In the genomic region with DNA sequence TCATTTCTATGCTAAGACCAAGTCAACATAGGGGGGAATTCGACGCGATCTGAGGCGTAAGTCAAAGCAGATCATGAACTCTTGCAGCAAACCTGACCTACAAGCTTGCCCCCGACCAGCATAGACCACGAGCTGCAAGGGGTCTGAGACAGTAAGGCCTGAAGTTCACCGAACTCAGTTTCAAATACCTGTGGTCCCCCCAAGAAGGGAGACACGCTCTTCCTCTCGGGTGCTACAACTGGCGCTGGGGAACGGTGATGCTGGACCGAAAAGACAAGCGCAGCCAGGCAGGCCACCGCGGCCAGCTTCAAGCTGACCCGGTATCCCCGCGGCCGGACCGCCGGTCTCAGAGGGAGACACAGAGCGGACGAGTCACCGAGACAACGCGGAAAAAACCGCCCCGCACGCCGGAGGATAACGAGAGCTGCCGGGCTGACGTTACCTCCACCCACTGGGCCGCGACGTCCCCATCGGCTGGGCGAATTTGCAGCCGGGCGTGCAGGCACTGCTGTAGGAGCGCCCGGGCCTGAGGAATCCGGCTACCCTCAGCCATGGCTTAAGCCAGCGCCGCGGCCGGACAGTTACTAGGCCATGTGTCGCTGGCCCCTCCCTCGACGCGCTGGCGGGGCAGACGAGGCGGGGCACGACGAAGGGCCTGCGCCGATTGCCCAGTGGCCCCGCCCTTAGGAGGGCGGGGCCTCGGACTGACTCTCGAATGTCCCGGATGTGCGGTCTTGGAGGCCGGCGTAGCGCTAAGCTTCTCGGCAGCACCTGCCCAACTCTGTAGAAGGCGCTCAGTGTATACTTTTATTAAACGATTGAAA, we compare ENCODE assay signal across 8 cellular contexts. TPM values are rescaled to one million over a fixed set of nuclear protein-coding genes. Genes with fewer than 3 reads are reported as not detected.
A peak's percentile ranks its signal among the peaks of the same experiment; 100 is the strongest.
DNase-seq lines count a peak whose midpoint lies in the region; ATAC-seq, FAIRE-seq and TF ChIP-seq lines count a peak whose summit lies in the region.

A gene (minus strand): TSS at position 666 of the 824 bp plus-strand sequence. CDS start 113 bp downstream, at position 553.

- H3K9ac ChIP-seq in mammary epithelial cell (ENCODE audit: insufficient read depth, low read length) = peak within 1 kb of the TSS; percentile 98
- peak within 1 kb of the TSS; percentile 94 for H3K9ac ChIP-seq in iPS-20b (ENCODE audit: low read depth, low read length)

- ATAC-seq in GM18870 (IDR thresholded peaks at IDR 0.05; ENCODE audit: unreplicated experiment) = peak; percentile 88
- ATAC-seq in HG03135 (IDR thresholded peaks at IDR 0.05; ENCODE audit: unreplicated experiment) = peak; percentile 99

- H3K9me3 ChIP-seq in WERI-Rb-1 (ENCODE audit: severe bottlenecking) = no peaks in the 10 kb centered on the region
- no peaks in the 10 kb centered on the region for H3K9me3 ChIP-seq in mammary epithelial cell (replicated peaks; ENCODE audit: insufficient read depth, low read length)
- no peaks in the 10 kb centered on the region for H3K9me3 ChIP-seq in iPS-20b (ENCODE audit: insufficient read depth, low read depth, low read length)
- no peaks in the 10 kb centered on the region for H3K9me3 ChIP-seq in small intestine (ENCODE audit: control insufficient read depth, low read depth)

- TSS peak; percentile 79 for BruUV-seq in mammary epithelial cell (replicated peaks; lab: Mats Ljungman, UMichigan)

- CTCF ChIA-PET in mammary epithelial cell (lab: Charles Lee; ENCODE audit: low non-redundant PET) = interaction anchor here (0.6 to 0.7 kb wide), 3 partner anchors 24 to 746 kb away, joined by 3 to 4 read pairs (median 3); no protein-coding TSS in a partner anchor

- H3K79me2 ChIP-seq in mammary epithelial cell (ENCODE audit: insufficient read depth, low read length) = peaks cover 28% of the 10 kb centered on the region

- intact Hi-C loops in mammary epithelial cell (cut with micrococcal nuclease) = loop anchor here (5.0 to 10.0 kb wide), 3 partner anchors 105 to 1015 kb away; a partner anchor contains a TSS

- H2AFZ ChIP-seq in mammary epithelial cell (ENCODE audit: low read depth, low read length) = peak within 1 kb of the TSS; percentile 92

- H3K27me3 ChIP-seq in WERI-Rb-1 (ENCODE audit: insufficient read depth, low read depth, severe bottlenecking) (no peaks in the 10 kb centered on the region), mammary epithelial cell (ENCODE audit: insufficient read depth, low read length) (no peaks in the 10 kb centered on the region), iPS-20b (ENCODE audit: insufficient read depth, low read length) (no peaks in the 10 kb centered on the region), small intestine (ENCODE audit: control insufficient read depth in 2 of 2, insufficient read depth in 2 of 2, low read length in 2 of 2) (no peaks in the 10 kb centered on the region)

- H3K4me1 ChIP-seq in mammary epithelial cell (ENCODE audit: insufficient read depth, low read length) (peaks cover 9% of the 10 kb centered on the region), iPS-20b (ENCODE audit: insufficient read depth, low read length) (peaks cover 11% of the 10 kb centered on the region), small intestine (ENCODE audit: control insufficient read depth in 2 of 2, insufficient read depth in 1 of 2, low read depth in 1 of 2, low read length in 1 of 2) (no peaks in the 10 kb centered on the region)

- TF ChIP-seq CTCF in WERI-Rb-1 (IDR thresholded peaks at IDR 0.05; ENCODE audit: low read depth, low read length) = no peak
- TF ChIP-seq CTCF in mammary epithelial cell (conservative IDR thresholded peaks at IDR 0.05 in 1 of 2, IDR thresholded peaks at IDR 0.05 in 1 of 2; ENCODE audit: extremely low read depth in 1 of 2, insufficient read depth in 1 of 2, low read depth in 1 of 2, low read length in 2 of 2) = no peak

- no peaks in the 10 kb centered on the region for H4K20me1 ChIP-seq in mammary epithelial cell (ENCODE audit: insufficient read depth, low read length)

- H3K36me3 ChIP-seq in WERI-Rb-1 = no peaks in the 10 kb centered on the region; the same call in 1 of the 2 replicates
- H3K36me3 ChIP-seq in mammary epithelial cell (ENCODE audit: insufficient read depth, low read length) = peaks cover 3% of the 10 kb centered on the region
- H3K36me3 ChIP-seq in iPS-20b (ENCODE audit: insufficient read depth, low read depth, low read length) = peaks cover 9% of the 10 kb centered on the region
- H3K36me3 ChIP-seq in small intestine (ENCODE audit: control insufficient read depth in 2 of 2, insufficient read depth in 2 of 2, low read length in 2 of 2) = no peaks in the 10 kb centered on the region

- peak within 1 kb of the TSS; percentile 72 for H3K4me2 ChIP-seq in mammary epithelial cell (ENCODE audit: insufficient read depth, low read depth, low read length)

- DNase-seq in ACHN (peak; percentile 94), NCI-H2196 (lab: John Stamatoyannopoulos, UW; ENCODE audit: unreplicated experiment) (peak; percentile 98), WERI-Rb-1 (peak; percentile 94), mammary epithelial cell (peak; percentile 93), small intestine (peak; percentile 96)

- H3K4me3 ChIP-seq in WERI-Rb-1 (ENCODE audit: low read depth, low read length) (peak within 1 kb of the TSS; percentile 69), mammary epithelial cell (replicated peaks in 1 of 3; ENCODE audit: insufficient read depth in 1 of 3, low read depth in 2 of 3, low read length in 3 of 3) (peak within 1 kb of the TSS; percentile 60 to 77 (median 73)), iPS-20b (ENCODE audit: low read length) (peak within 1 kb of the TSS; percentile 95), small intestine (ENCODE audit: low read depth in 1 of 2, low read length in 2 of 2) (peak within 1 kb of the TSS; percentile 32 to 68)

- WGBS in mammary epithelial cell (ENCODE audit: low coverage, missing lambda C conversion rate) = 2% methylated on average over 9 of the region's 70 CpGs
- WGBS in small intestine, 3 donors = 1 to 3% (median 3%) methylated on average over 70 of the region's 70 CpGs

- dilution Hi-C loops in mammary epithelial cell (cut with HindIII; ENCODE audit: low sequenced_read_pairs) = no loop called here

- FAIRE-seq in small intestine (lab: Jason Lieb, UNC) = no peak

- in situ Hi-C loops in ACHN (cut with HindIII; ENCODE audit: low pct_ligation_motif_present, low pct_unique_long_range_greater_than_20kb, low sequenced_read_pairs) (no loop called here), mammary epithelial cell (cut with MboI; ENCODE audit: low sequenced_read_pairs in 2 of 2) (no loop called here)

- peak within 1 kb of the TSS; percentile 96 for H3K27ac ChIP-seq in WERI-Rb-1
- peak within 1 kb of the TSS; percentile 81 for H3K27ac ChIP-seq in mammary epithelial cell (ENCODE audit: insufficient read depth, low read depth, low read length)
- H3K27ac ChIP-seq in iPS-20b (ENCODE audit: low read length) = peak within 1 kb of the TSS; percentile 79
- peak within 1 kb of the TSS; percentile 63 to 93 for H3K27ac ChIP-seq in small intestine (ENCODE audit: low read depth in 1 of 2, low read length in 1 of 2)

RNA-seq across cellular contexts. Expression of the gene that starts here (rescaled TPM):
- 10 to 100 TPM; 21.4 to 59.5 TPM for total RNA-seq in mammary epithelial cell
- 21.8 TPM for polyA plus RNA-seq in mammary epithelial cell
- 12.4 TPM for polyA minus RNA-seq in mammary epithelial cell
- 10 to 100 TPM in 1 of 3 donors, 1 to 10 TPM in 2; 5.4 to 16.4 (median 9.5) TPM for polyA plus RNA-seq in small intestine

Comparison
In these comparisons a context has a peak if more than half of its experiments do, and no peak if none do; other contexts are left out.
1. Peak in every context shown above with its lines: DNase-seq, ATAC-seq, H3K4me3 ChIP-seq and H3K27ac ChIP-seq.